In the genomic region with DNA sequence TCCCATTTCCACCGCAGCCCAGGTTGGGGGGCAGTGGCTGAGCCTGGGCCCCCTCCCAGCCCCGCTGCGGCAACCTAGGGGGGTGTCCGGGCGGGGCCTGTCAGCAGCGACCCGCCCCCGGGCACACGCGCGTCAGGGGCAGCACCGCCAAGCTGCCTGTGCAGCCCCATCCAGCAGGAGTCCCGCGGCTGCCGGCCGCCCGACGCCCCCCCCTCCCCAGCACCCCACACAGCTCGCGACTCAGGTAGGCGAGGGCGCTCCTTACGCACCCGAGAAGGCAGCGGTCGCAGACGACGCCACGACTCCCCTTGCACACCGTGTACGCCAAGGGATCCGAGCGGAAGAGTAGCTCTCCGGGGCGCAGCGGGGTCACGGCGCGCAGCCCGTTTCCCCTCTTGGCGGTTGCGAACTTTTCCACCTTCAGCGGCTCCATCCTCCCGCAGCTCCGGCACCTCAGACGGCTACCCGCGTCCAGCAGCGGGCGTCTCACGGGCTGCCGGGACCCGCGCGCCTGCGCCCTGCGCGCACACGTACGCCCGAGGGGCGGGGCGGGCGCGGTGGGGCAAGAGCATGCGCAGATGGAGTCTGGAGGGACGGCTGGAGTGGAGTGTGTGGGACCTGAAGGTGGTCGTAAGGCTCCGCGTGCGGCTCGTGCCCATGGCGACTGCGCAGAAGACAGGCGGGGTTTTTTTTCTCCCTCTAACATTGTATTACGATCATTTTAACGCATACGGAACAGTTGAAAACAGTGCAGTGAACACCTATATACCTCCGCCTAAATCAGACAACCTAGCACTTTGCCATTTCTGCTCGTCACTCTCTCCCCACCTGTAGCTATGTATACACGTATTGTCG, we compare ENCODE assay signal across 8 cellular contexts. TPM values are rescaled to one million over a fixed set of nuclear protein-coding genes. Genes with fewer than 3 reads are reported as not detected.
DNase-seq lines count a peak whose midpoint lies in the region; ATAC-seq lines count a peak whose summit lies in the region.

A gene (minus strand): TSS at position 495 of the 855 bp plus-strand sequence.

- H3K27ac Mint-ChIP-seq in activated CD4-positive, alpha-beta memory T cell treated with anti-CD3 and anti-CD28 coated beads for 36 hours: peak within 1 kb of the TSS; percentile 82
- H3K27ac Mint-ChIP-seq in memory B cell: peak within 1 kb of the TSS; percentile 84

- no peaks in the 10 kb centered on the region for H3K36me3 Mint-ChIP-seq in activated CD4-positive, alpha-beta memory T cell treated with anti-CD3 and anti-CD28 coated beads for 36 hours
- H3K36me3 Mint-ChIP-seq in memory B cell: no peaks in the 10 kb centered on the region

- H3K27me3 Mint-ChIP-seq in activated CD4-positive, alpha-beta memory T cell treated with anti-CD3 and anti-CD28 coated beads for 36 hours: no peaks in the 10 kb centered on the region
- H3K27me3 Mint-ChIP-seq in memory B cell: no peaks in the 10 kb centered on the region

- POLR2A ChIA-PET in activated CD4-positive, alpha-beta memory T cell treated with anti-CD3 and anti-CD28 coated beads for 36 hours (lab: Charles Lee): interaction anchor here (0.7 kb wide), 1 partner anchor 218 kb away, joined by 3 read pairs; a partner anchor contains a TSS

- intact Hi-C loops in activated CD4-positive, alpha-beta memory T cell treated with anti-CD3 and anti-CD28 coated beads for 36 hours (cut with micrococcal nuclease): loop anchor here (2.0 kb wide), 1 partner anchor 60 kb away; a partner anchor contains a TSS

- ATAC-seq in GM19351 (IDR thresholded peaks at IDR 0.05; ENCODE audit: unreplicated experiment) (peak; percentile 88), HG03520 (IDR thresholded peaks at IDR 0.05; ENCODE audit: unreplicated experiment) (peak; percentile 85), memory B cell (ENCODE audit: low read depth) (peak; percentile 88)

- no peaks in the 10 kb centered on the region for H3K9me3 Mint-ChIP-seq in activated CD4-positive, alpha-beta memory T cell treated with anti-CD3 and anti-CD28 coated beads for 36 hours
- no peaks in the 10 kb centered on the region for H3K9me3 Mint-ChIP-seq in memory B cell

- CTCF ChIA-PET in activated CD4-positive, alpha-beta memory T cell treated with anti-CD3 and anti-CD28 coated beads for 36 hours (lab: Charles Lee): interaction anchor here (1.1 to 2.9 kb wide), 2 partner anchors 9 to 58 kb away, joined by 3 to 15 read pairs; no protein-coding TSS in a partner anchor

- H3K4me1 Mint-ChIP-seq in activated CD4-positive, alpha-beta memory T cell treated with anti-CD3 and anti-CD28 coated beads for 36 hours (ENCODE audit: low read depth): peaks cover 27% of the 10 kb centered on the region
- peaks cover 25% of the 10 kb centered on the region for H3K4me1 Mint-ChIP-seq in memory B cell

- DNase-seq in CD1c-positive myeloid dendritic cell (ENCODE audit: extremely low spot score) (peak; percentile 88), NCI-H69 (lab: John Stamatoyannopoulos, UW) (peak; percentile 93), memory B cell (ENCODE audit: low spot score in 2 of 2) (peak; percentile 58 to 71)
- DNase-seq in activated CD4-positive, alpha-beta memory T cell treated with anti-CD3 and anti-CD28 coated beads for 36 hours: peak; percentile 81
- peak; percentile 64 for DNase-seq in effector CD4-positive, alpha-beta T cell
- peak; percentile 39 for DNase-seq in stimulated activated CD8-positive, alpha-beta memory T cell treated with anti-CD3 and anti-CD28 coated beads, Interleukin-12 subunit alpha, Interleukin-12 subunit beta, amount 100 ng/mL, for 24 hours (ENCODE audit: extremely low read depth)

- H3K4me3 Mint-ChIP-seq in activated CD4-positive, alpha-beta memory T cell treated with anti-CD3 and anti-CD28 coated beads for 36 hours: peak within 1 kb of the TSS; percentile 88
- peak within 1 kb of the TSS; percentile 92 for H3K4me3 Mint-ChIP-seq in memory B cell

RNA-seq across cellular contexts. Expression of the gene that starts here (rescaled TPM):
- total RNA-seq in activated CD4-positive, alpha-beta memory T cell treated with anti-CD3 and anti-CD28 coated beads for 36 hours: 10 to 100 TPM; 16.6 to 20.2 TPM

Comparison
In these comparisons a context has a peak if more than half of its experiments do, and no peak if none do; other contexts are left out.
1. Peak in every context shown above with its lines: DNase-seq and ATAC-seq.
2. DNase-seq: peak in every context shown above with its lines; median percentile 93 in NCI-H69; 88 in CD1c-positive myeloid dendritic cell; 81 in activated CD4-positive, alpha-beta memory T cell treated with anti-CD3 and anti-CD28 coated beads for 36 hours; 64 in memory B cell; 64 in effector CD4-positive, alpha-beta T cell; 39 in stimulated activated CD8-positive, alpha-beta memory T cell treated with anti-CD3 and anti-CD28 coated beads, Interleukin-12 subunit alpha, Interleukin-12 subunit beta, amount 100 ng/mL, for 24 hours.